ENCODE assay signal across 12 cellular contexts in genomic region chr3:34015204-34016142, GRCh38.
DNase-seq lines count a peak whose midpoint lies in the region; ATAC-seq, FAIRE-seq and TF ChIP-seq lines count a peak whose summit lies in the region.
"Had no signal": no experiment of that assay in that cellular context is flagged by ENCODE, and none has a peak within 500 bp of the region (broad histone marks: within the 10 kb centered on the region; RNA-seq: fewer than 3 reads in every experiment).

No MANE protein-coding gene starts in this region.

- H3K27ac ChIP-seq in GM12878 (ENCODE audit: control insufficient read depth, insufficient read depth) (no peak overlapping the region), osteoblast (ENCODE audit: low read depth, low read length) (no peak overlapping the region), testis (no peak overlapping the region)

- H3K27me3 ChIP-seq in GM12878 (replicated peaks in 1 of 2; ENCODE audit: control insufficient read depth in 2 of 2, insufficient read depth in 2 of 2, low read length in 1 of 2) (no peaks in the 10 kb centered on the region), osteoblast (ENCODE audit: insufficient read depth, low read length) (no peaks in the 10 kb centered on the region), testis (no peaks in the 10 kb centered on the region)
- H3K27me3 ChIP-seq: MG63 had no signal

- H3K36me3 ChIP-seq in GM12878 (ENCODE audit: control insufficient read depth in 2 of 2, insufficient read depth in 2 of 2, low read length in 1 of 2) = no peaks in the 10 kb centered on the region
- no peaks in the 10 kb centered on the region for H3K36me3 ChIP-seq in osteoblast (ENCODE audit: insufficient read depth, low read length)
- no peaks in the 10 kb centered on the region for H3K36me3 ChIP-seq in testis (ENCODE audit: low read depth, missing control alignments)
- H3K36me3 ChIP-seq: MG63 had no signal

- CTCF ChIA-PET in GM12878 (lab: Yijun Ruan, JAX) = interaction anchor here (0.7 to 3.4 kb wide), 8 partner anchors 9 to 669 kb away, joined by 3 to 20 read pairs (median 5); no protein-coding TSS in a partner anchor

- no peak for TF ChIP-seq POLR2A in GM12878 (IDR thresholded peaks at IDR 0.05; ENCODE audit: low read depth, low read length)
- no peak for TF ChIP-seq POLR2A in testis (IDR thresholded peaks at IDR 0.05)

- H3K9me3 ChIP-seq in GM12878 (replicated peaks; ENCODE audit: control insufficient read depth, insufficient read depth, low read length) (no peaks in the 10 kb centered on the region; the same call in 2 of the 3 replicates), osteoblast (ENCODE audit: low read depth, low read length) (no peaks in the 10 kb centered on the region), testis (no peaks in the 10 kb centered on the region)
- H3K9me3 ChIP-seq: MG63 had no signal

- TF ChIP-seq EP300 in GM12878 (IDR thresholded peaks at IDR 0.05; ENCODE audit: borderline replicate concordance in 1 of 2, control insufficient read depth in 1 of 2, low read depth in 2 of 2, low read length in 2 of 2) = no peak

- no peak overlapping the region for H3K9ac ChIP-seq in GM12878 (ENCODE audit: control insufficient read depth, insufficient read depth, low read length)

- H3K4me3 ChIP-seq in GM12878 = no peak overlapping the region
- no peak overlapping the region for H3K4me3 ChIP-seq in osteoblast (ENCODE audit: insufficient read depth, low read length)
- no peak overlapping the region for H3K4me3 ChIP-seq in testis
- H3K4me3 ChIP-seq: MG63 had no signal

- 53% methylated on average over 9 of the region's 9 CpGs for WGBS in GM12878 (ENCODE audit: insufficient coverage, insufficient replicate concordance, low lambda C conversion rate, missing lambda C conversion rate)
- 90 to 94% methylated on average over 9 of the region's 9 CpGs for WGBS in testis, 2 donors

- FAIRE-seq in GM12878 (lab: Jason Lieb, UNC) = no peak

- TF ChIP-seq RAD21 in GM12878 (IDR thresholded peaks at IDR 0.05; ENCODE audit: insufficient read depth, low read depth, low read length) = peak; percentile 35

- H3K4me2 ChIP-seq in GM12878 (ENCODE audit: control insufficient read depth, insufficient read depth) (no peak overlapping the region), osteoblast (ENCODE audit: insufficient read depth, low read length) (no peak overlapping the region)

- TF ChIP-seq CTCF in GM12878 (IDR thresholded peaks at IDR 0.05 in 2 of 3, conservative IDR thresholded peaks at IDR 0.05 in 1 of 3; ENCODE audit: control insufficient read depth in 2 of 3, extremely low read depth in 1 of 3, insufficient read depth in 1 of 3, low read depth in 3 of 3, low read length in 3 of 3) (peak; percentile 5 to 54 (median 21); a peak in 4 of 6 replicates), osteoblast (IDR thresholded peaks at IDR 0.05; ENCODE audit: extremely low read depth, low read depth, low read length) (peak; percentile 48), testis (IDR thresholded peaks at IDR 0.05) (no peak)

- ATAC-seq in GM12878 (peak; percentile 53; the same call in 2 of the 3 replicates), GM21619 (IDR thresholded peaks at IDR 0.05; ENCODE audit: unreplicated experiment) (no peak)
- ATAC-seq: left cardiac atrium, right cardiac atrium had no signal

- H2AFZ ChIP-seq in GM12878 (ENCODE audit: control insufficient read depth, low read depth, low read length) (no peak overlapping the region), osteoblast (ENCODE audit: low read length) (no peak overlapping the region)

- POLR2A ChIA-PET in GM12878 (lab: Charles Lee) = no interaction called here

- SMC1A ChIA-PET in GM12878 (lab: Charles Lee; ENCODE audit: uncharacterized antibody, unreplicated experiment) = interaction anchor here (0.7 to 2.0 kb wide), 4 partner anchors 11 to 132 kb away, joined by 3 to 10 read pairs (median 4); no protein-coding TSS in a partner anchor

- H3K79me2 ChIP-seq in GM12878 (ENCODE audit: control insufficient read depth, insufficient read depth, low read length) (no peaks in the 10 kb centered on the region), osteoblast (ENCODE audit: insufficient read depth, low read length) (no peaks in the 10 kb centered on the region)

- RAD21 ChIA-PET in GM12878 (lab: Charles Lee; ENCODE audit: unreplicated experiment) = interaction anchor here (0.7 to 1.2 kb wide), 5 partner anchors 30 to 132 kb away, joined by 3 to 4 read pairs (median 3); no protein-coding TSS in a partner anchor

- peaks cover 10% of the 10 kb centered on the region; the same call in 1 of the 2 replicates for H3K4me1 ChIP-seq in GM12878 (ENCODE audit: control insufficient read depth, insufficient read depth, low read length)
- peaks cover 23% of the 10 kb centered on the region for H3K4me1 ChIP-seq in osteoblast (ENCODE audit: insufficient read depth, low read length)
- H3K4me1 ChIP-seq in testis = no peaks in the 10 kb centered on the region

- intact Hi-C loops in GM12878 (cut with micrococcal nuclease; ENCODE audit: unreplicated experiment) = loop anchor here (5.0 kb wide), 1 partner anchor 133 kb away; no protein-coding TSS in a partner anchor
- intact Hi-C loops in testis (cut with DNase I; ENCODE audit: low total_unique reads) = no loop called here

- in situ Hi-C loops in GM12878 (cut with MboI) = no loop called here

- peak; percentile 7 for DNase-seq in NCI-H748 (lab: John Stamatoyannopoulos, UW; ENCODE audit: unreplicated experiment)
- no peak for DNase-seq in NCI-H748 treated with DMSO at 0.1 percent for 48 hours (lab: John Stamatoyannopoulos, UW)
- peak; percentile 28 to 36 for DNase-seq in Kasumi-1 (lab: John Stamatoyannopoulos, UW)
- no peak for DNase-seq in GM12878 (ENCODE audit: low read depth, low spot score)
- DNase-seq in osteoblast (ENCODE audit: insufficient read length, low spot score, missing footprints) = peak; percentile 14
- DNase-seq in hippocampal formation (lab: John Stamatoyannopoulos, UW) = no peak
- no peak for DNase-seq in testis
- DNase-seq: left cardiac atrium, MG63, right cardiac atrium, Right ventricle myocardium superior had no signal

- H4K20me1 ChIP-seq in GM12878 (ENCODE audit: control insufficient read depth, insufficient read depth) (no peaks in the 10 kb centered on the region), osteoblast (ENCODE audit: insufficient read depth, low read length) (no peaks in the 10 kb centered on the region)

- no TSS peak for BruUV-seq in GM12878 (replicated peaks; lab: Mats Ljungman, UMichigan)

TF ChIP-seq in GM12878, 131 proteins besides CTCF, POLR2A, EP300 and RAD21 (continues in another document):
- TF ChIP-seq PRDM15 (CRISPR knock-in tag; IDR thresholded peaks at IDR 0.05) = no peak
- no peak for TF ChIP-seq ZBTB40 (IDR thresholded peaks at IDR 0.05; ENCODE audit: borderline replicate concordance)

Comparison
In these comparisons a context has a peak if more than half of its experiments do, and no peak if none do; other contexts are left out.
1. DNase-seq: peak in NCI-H748 (single experiment), Kasumi-1 (2 of 2) and osteoblast (single experiment); none in NCI-H748 treated with DMSO at 0.1 percent for 48 hours (single experiment), GM12878 (single experiment), hippocampal formation (0 of 2) and testis (single experiment).
2. CTCF ChIP-seq: peak in GM12878 (3 of 3) and osteoblast (single experiment); none in testis (0 of 3).